23 cellular contexts compared by ENCODE assay signal in genomic region chr1:67472056-67472455, GRCh38. TPM values are rescaled to one million over a fixed set of nuclear protein-coding genes. Genes with fewer than 3 reads are reported as not detected.
A peak's percentile ranks its signal among the peaks of the same experiment; 100 is the strongest.
DNase-seq lines count a peak whose midpoint lies in the region; ATAC-seq and TF ChIP-seq lines count a peak whose summit lies in the region.
"Had no signal": no experiment of that assay in that cellular context is flagged by ENCODE, and none has a peak within 500 bp of the region (broad histone marks: within the 10 kb centered on the region; RNA-seq: fewer than 3 reads in every experiment).

No MANE protein-coding gene starts in this region.

- H3K4me3 ChIP-seq in LNCaP clone FGC (ENCODE audit: low read depth, low read length) (no peak overlapping the region), prostate gland (no peak overlapping the region), transverse colon (no peak overlapping the region)
- no peak overlapping the region for H3K4me3 ChIP-seq in CD4-positive, alpha-beta memory T cell (ENCODE audit: low read length in 2 of 2)
- H3K4me3 ChIP-seq: A549; BLaER1 treated with 17β-estradiol and CSF1 and Interleukin-3, amounts not matched to agents 10 nM and 100 nM; GM12878; HAP-1 had no signal

- H3K4me3 Mint-ChIP-seq in CD4-positive, alpha-beta memory T cell: no peak overlapping the region
- H3K4me3 Mint-ChIP-seq: CD14-positive monocyte; CD4-positive, alpha-beta T cell; HFFc6 had no signal

- POLR2A ChIA-PET in CD4-positive, alpha-beta memory T cell (lab: Charles Lee; ENCODE audit: partially characterized antibody): no interaction called here

- no peaks in the 10 kb centered on the region for H3K9me3 ChIP-seq in prostate gland
- H3K9me3 ChIP-seq in transverse colon: no peaks in the 10 kb centered on the region
- no peaks in the 10 kb centered on the region for H3K9me3 ChIP-seq in CD4-positive, alpha-beta memory T cell (ENCODE audit: control insufficient read depth in 1 of 2, low read length in 2 of 2)
- H3K9me3 ChIP-seq: A549; BE2C; BLaER1 treated with 17β-estradiol and CSF1 and Interleukin-3, amounts not matched to agents 10 nM and 100 nM; HAP-1 had no signal

- H3K36me3 Mint-ChIP-seq in CD4-positive, alpha-beta memory T cell: no peaks in the 10 kb centered on the region
- H3K36me3 Mint-ChIP-seq: CD14-positive monocyte had no signal

- H3K36me3 ChIP-seq in prostate gland (no peaks in the 10 kb centered on the region), transverse colon (no peaks in the 10 kb centered on the region)
- no peaks in the 10 kb centered on the region for H3K36me3 ChIP-seq in CD4-positive, alpha-beta memory T cell (ENCODE audit: insufficient read depth, low read length)
- H3K36me3 ChIP-seq: BE2C; BLaER1 treated with 17β-estradiol and CSF1 and Interleukin-3, amounts not matched to agents 10 nM and 100 nM; HAP-1 had no signal

- no peak for ATAC-seq in GM21717 (IDR thresholded peaks at IDR 0.05; ENCODE audit: unreplicated experiment)
- ATAC-seq: A549, GM12878 had no signal

- H3K27me3 ChIP-seq in prostate gland (replicated peaks; ENCODE audit: insufficient read depth) (no peaks in the 10 kb centered on the region), transverse colon (no peaks in the 10 kb centered on the region)
- no peaks in the 10 kb centered on the region for H3K27me3 ChIP-seq in CD4-positive, alpha-beta memory T cell (ENCODE audit: insufficient read depth, low read length)
- H3K27me3 ChIP-seq: BE2C; BLaER1 treated with 17β-estradiol and CSF1 and Interleukin-3, amounts not matched to agents 10 nM and 100 nM had no signal

- H3K27ac ChIP-seq in prostate gland (no peak overlapping the region), transverse colon (no peak overlapping the region)
- no peak overlapping the region for H3K27ac ChIP-seq in CD4-positive, alpha-beta memory T cell (ENCODE audit: low read depth, low read length)
- H3K27ac ChIP-seq: A549; BLaER1 treated with 17β-estradiol and CSF1 and Interleukin-3, amounts not matched to agents 10 nM and 100 nM had no signal

- no peaks in the 10 kb centered on the region for H3K4me1 Mint-ChIP-seq in CD4-positive, alpha-beta memory T cell
- H3K4me1 Mint-ChIP-seq: CD14-positive monocyte had no signal

- peaks cover 3 to 5% of the 10 kb centered on the region in 2 donors for H3K27me3 Mint-ChIP-seq in CD4-positive, alpha-beta memory T cell
- H3K27me3 Mint-ChIP-seq: CD4-positive, alpha-beta T cell had no signal

- CTCF ChIA-PET in CD4-positive, alpha-beta memory T cell (lab: Charles Lee; ENCODE audit: partially characterized antibody): no interaction called here

- H3K4me1 ChIP-seq in prostate gland (replicated peaks) (no peaks in the 10 kb centered on the region), transverse colon (no peaks in the 10 kb centered on the region)
- H3K4me1 ChIP-seq in CD4-positive, alpha-beta memory T cell (ENCODE audit: insufficient read depth, low read length): no peaks in the 10 kb centered on the region
- H3K4me1 ChIP-seq: A549, BE2C had no signal

- H3K27ac Mint-ChIP-seq in CD4-positive, alpha-beta memory T cell: no peak overlapping the region
- H3K27ac Mint-ChIP-seq: CD14-positive monocyte; CD4-positive, alpha-beta T cell; HFFc6 had no signal

- intact Hi-C loops in prostate gland (cut with DNase I): no loop called here
- intact Hi-C loops in transverse colon (cut with DNase I; ENCODE audit: low total_unique reads): no loop called here
- intact Hi-C loops in CD4-positive, alpha-beta memory T cell (cut with micrococcal nuclease): no loop called here

- WGBS in prostate gland: 32% methylated on average over 2 of the region's 2 CpGs
- 40 to 51% methylated on average over 2 of the region's 2 CpGs for WGBS in transverse colon (ENCODE audit: low coverage in 1 of 2), 2 donors

- in situ Hi-C loops in transverse colon (cut with MboI; ENCODE audit: low pct_ligation_motif_present in 1 of 4, low pct_unique_long_range_greater_than_20kb in 1 of 4, low sequenced_read_pairs in 3 of 4): no loop called here

- DNase-seq in DMS79 (lab: John Stamatoyannopoulos, UW) (peak; percentile 66), LNCaP clone FGC (ENCODE audit: low read depth) (peak; percentile 28), prostate gland (ENCODE audit: low spot score) (peak; percentile 34), transverse colon (no peak)
- no peak for DNase-seq in CD4-positive, alpha-beta memory T cell
- DNase-seq: 8988T; ACHN; AML-193; BE2C; Calu3; CD4-positive, alpha-beta T cell; COR-L47; DMS53; EL; GDM1; GOT3; HFFc6 had no signal

- no peaks in the 10 kb centered on the region for H3K9me3 Mint-ChIP-seq in CD4-positive, alpha-beta memory T cell
- H3K9me3 Mint-ChIP-seq: CD14-positive monocyte; CD4-positive, alpha-beta T cell; HFFc6 had no signal

- no peak for TF ChIP-seq CTCF in LNCaP clone FGC (IDR thresholded peaks at IDR 0.05; ENCODE audit: control insufficient read depth, extremely low read depth, insufficient read depth)
- TF ChIP-seq CTCF in prostate gland (IDR thresholded peaks at IDR 0.05): no peak
- no peak for TF ChIP-seq CTCF in transverse colon (IDR thresholded peaks at IDR 0.05)

- TF ChIP-seq POLR2A in prostate gland (IDR thresholded peaks at IDR 0.05) (no peak), transverse colon (IDR thresholded peaks at IDR 0.05) (no peak)

- no peak for TF ChIP-seq EP300 in transverse colon (IDR thresholded peaks at IDR 0.05; ENCODE audit: low read depth)

RNA-seq across cellular contexts. Expression of gene SERBP1, which starts 41.9 kb away (rescaled TPM):
- 100 to 1,000 TPM; 155 to 169 TPM for total RNA-seq in prostate gland
- total RNA-seq in transverse colon: 100 to 1,000 TPM in 3 of 4 donors, 10 to 100 TPM in 1; 64.3 to 218 (median 158) TPM
- total RNA-seq in CD4-positive, alpha-beta memory T cell: 100 to 1,000 TPM; 148 to 154 TPM
- 100 to 1,000 TPM in 1 of 2 donors, 10 to 100 TPM in 1; 94.9 to 125 TPM for polyA plus RNA-seq in CD4-positive, alpha-beta memory T cell

Comparison
In these comparisons a context has a peak if more than half of its experiments do, and no peak if none do; other contexts are left out.
1. DNase-seq: peak in DMS79 (single experiment), LNCaP clone FGC (single experiment) and prostate gland (single experiment); none in transverse colon (single experiment) and CD4-positive, alpha-beta memory T cell (0 of 5).